Comparison of ENCODE assay signal across 8 cellular contexts in the genomic region with DNA sequence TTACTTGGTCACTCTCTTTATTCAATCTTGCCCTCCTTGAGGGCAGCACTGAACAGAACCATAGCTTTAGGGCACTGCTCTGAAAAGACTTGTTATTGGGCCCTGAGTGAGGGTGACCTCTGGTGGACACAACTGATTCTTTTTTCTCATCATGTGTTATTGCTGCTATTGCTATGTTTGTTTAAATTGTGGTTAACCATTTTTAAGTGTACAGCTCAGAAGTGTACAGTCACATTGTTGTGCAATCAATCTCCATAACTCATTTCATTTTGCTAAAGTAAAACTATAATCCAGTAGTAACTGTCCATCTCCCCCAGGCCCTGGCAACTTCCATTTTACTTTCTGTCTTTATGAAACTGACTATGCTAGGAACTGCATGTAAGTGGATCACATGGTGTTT.
A peak's percentile ranks its signal among the peaks of the same experiment; 100 is the strongest.
DNase-seq lines count a peak whose midpoint lies in the region; ATAC-seq, FAIRE-seq and TF ChIP-seq lines count a peak whose summit lies in the region.

No MANE protein-coding gene starts in this region.

- H3K36me3 ChIP-seq in bronchial epithelial cell (ENCODE audit: control insufficient read depth, insufficient read depth, low read length) (no peaks in the 10 kb centered on the region), left lung (no peaks in the 10 kb centered on the region)

- H3K9me3 ChIP-seq in left lung = no peaks in the 10 kb centered on the region

- peak; percentile 73 for TF ChIP-seq CTCF in bronchial epithelial cell (IDR thresholded peaks at IDR 0.05; ENCODE audit: insufficient read depth, low read length, severe bottlenecking)
- peak; percentile 30 to 40 for TF ChIP-seq CTCF in left lung (IDR thresholded peaks at IDR 0.05)

- H3K4me1 ChIP-seq in left lung = peaks cover 0 to 5% of the 10 kb centered on the region in 2 donors

- intact Hi-C loops in left lung (cut with DNase I) = no loop called here

- DNase-seq in COR-L47 (lab: John Stamatoyannopoulos, UW) = peak; percentile 20
- peak; percentile 11 for DNase-seq in NCI-H774 (lab: John Stamatoyannopoulos, UW)
- peak; percentile 96 for DNase-seq in bronchial epithelial cell (ENCODE audit: low read depth)
- no peak for DNase-seq in left lung
- no peak for DNase-seq in NCI-H2171 (lab: John Stamatoyannopoulos, UW)
- DNase-seq in NCI-H2227 (lab: John Stamatoyannopoulos, UW; ENCODE audit: unreplicated experiment) = no peak

- H3K27me3 ChIP-seq in bronchial epithelial cell (ENCODE audit: control insufficient read depth, insufficient read depth, low read length) = no peaks in the 10 kb centered on the region
- no peaks in the 10 kb centered on the region for H3K27me3 ChIP-seq in left lung

- no peak overlapping the region for H3K27ac ChIP-seq in left lung

- FAIRE-seq in bronchial epithelial cell (lab: Jason Lieb, UNC) = no peak

- peak; percentile 66 for ATAC-seq in GM18870 (IDR thresholded peaks at IDR 0.05; ENCODE audit: unreplicated experiment)
- peak; percentile 63 for ATAC-seq in HG03025 (IDR thresholded peaks at IDR 0.05; ENCODE audit: low FRiP score, unreplicated experiment)
- peak; percentile 98 for ATAC-seq in left lung

- H3K4me3 ChIP-seq in bronchial epithelial cell (ENCODE audit: low read depth, low read length) (no peak overlapping the region), left lung (no peak overlapping the region)

Comparison
In these comparisons a context has a peak if more than half of its experiments do, and no peak if none do; other contexts are left out.
1. DNase-seq: peak in COR-L47 (single experiment), NCI-H774 (single experiment) and bronchial epithelial cell (single experiment); none in left lung (0 of 2), NCI-H2171 (single experiment) and NCI-H2227 (single experiment).
2. Peak in every context shown above with its lines, with median percentiles within 50 percentile points of each other: ATAC-seq.